In the genomic region with DNA sequence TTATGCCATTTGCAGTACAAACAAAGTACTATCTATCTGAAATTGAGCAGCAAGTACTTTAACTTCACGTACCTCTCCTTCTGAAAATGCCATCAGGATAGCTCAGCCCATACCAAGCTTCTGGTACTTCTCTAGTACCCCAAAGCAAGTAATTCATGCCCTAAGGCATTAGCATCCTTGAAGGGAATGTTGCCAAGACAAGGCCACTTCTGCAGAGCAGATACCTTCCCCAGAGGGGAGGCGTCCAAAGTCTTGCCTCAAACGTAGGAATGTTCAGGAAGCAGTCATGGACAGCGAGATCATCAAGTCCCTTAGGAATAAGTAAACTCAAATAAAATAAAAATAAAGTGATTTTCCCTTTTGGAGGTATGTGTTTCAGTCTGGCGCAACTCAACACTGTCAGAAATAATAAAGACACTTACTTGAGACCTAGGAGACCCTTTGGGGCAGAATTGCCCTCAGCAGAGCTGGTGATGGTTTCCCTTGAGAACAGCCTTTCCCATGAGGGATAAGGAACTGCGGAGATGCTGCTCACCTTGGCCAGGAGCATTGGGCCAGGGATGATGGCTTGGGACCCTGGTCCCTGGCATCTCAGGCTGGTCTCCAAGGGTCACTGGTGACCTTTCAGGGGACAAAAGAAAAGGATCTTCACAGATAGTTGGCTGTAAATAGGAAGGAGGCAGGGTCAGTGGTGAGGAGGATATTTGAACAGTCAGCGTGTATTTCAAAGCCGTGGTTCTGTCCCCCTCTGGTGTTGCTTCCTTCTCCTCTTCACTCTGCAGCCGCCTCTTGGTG, we compare ENCODE assay signal across 17 cellular contexts.
DNase-seq lines count a peak whose midpoint lies in the region; ATAC-seq and TF ChIP-seq lines count a peak whose summit lies in the region.
"Had no signal": no experiment of that assay in that cellular context is flagged by ENCODE, and none has a peak within 500 bp of the region (broad histone marks: within the 10 kb centered on the region; RNA-seq: fewer than 3 reads in every experiment).

No MANE protein-coding gene starts in this region.

- no peak for ATAC-seq in T-helper 17 cell
- ATAC-seq: A549 had no signal

- H3K9me3 ChIP-seq in T-helper 17 cell (ENCODE audit: control insufficient read depth, low read length, poor library complexity, severe bottlenecking) (no peaks in the 10 kb centered on the region), trophoblast cell (ENCODE audit: insufficient read depth, low read depth, low read length) (peaks cover 1% of the 10 kb centered on the region)
- H3K9me3 ChIP-seq: A549 had no signal

- no peak overlapping the region for H3K9ac ChIP-seq in trophoblast cell (ENCODE audit: low read length)

- H3K4me1 Mint-ChIP-seq in chondrocyte (ENCODE audit: low read depth) (peaks cover 22% of the 10 kb centered on the region), T-helper 17 cell (no peaks in the 10 kb centered on the region)

- H3K18ac ChIP-seq in trophoblast cell (ENCODE audit: low read length): no peak overlapping the region

- H3K14ac ChIP-seq in trophoblast cell (ENCODE audit: low read length): no peak overlapping the region

- H4K8ac ChIP-seq in trophoblast cell (ENCODE audit: low read depth, low read length): no peak overlapping the region

- no peak overlapping the region for H3K23ac ChIP-seq in trophoblast cell (ENCODE audit: low read length)

- H2BK5ac ChIP-seq in trophoblast cell (ENCODE audit: low read depth, low read length, poor library complexity): no peak overlapping the region

- peaks cover 3% of the 10 kb centered on the region in 2 experiments for H3K36me3 ChIP-seq in trophoblast cell (ENCODE audit: control insufficient read depth in 1 of 2, insufficient read depth in 2 of 2, low read length in 2 of 2)

- no peak overlapping the region for H3K4me2 ChIP-seq in trophoblast cell (ENCODE audit: low read length)
- H3K4me2 ChIP-seq: A549 had no signal

- H3K27me3 Mint-ChIP-seq in chondrocyte (ENCODE audit: low read depth) (no peaks in the 10 kb centered on the region), T-helper 17 cell (no peaks in the 10 kb centered on the region)
- H3K27me3 Mint-ChIP-seq: CD4-positive, alpha-beta T cell had no signal

- H3K4me1 ChIP-seq in trophoblast cell (ENCODE audit: control insufficient read depth in 1 of 2, insufficient read depth in 2 of 2, low read length in 2 of 2): peaks cover 4 to 6% of the 10 kb centered on the region in 2 experiments
- H3K4me1 ChIP-seq: A549 had no signal

- peak overlapping the region; percentile 47 for H3K27ac Mint-ChIP-seq in chondrocyte (ENCODE audit: unreplicated experiment)
- no peak overlapping the region for H3K27ac Mint-ChIP-seq in T-helper 17 cell
- H3K27ac Mint-ChIP-seq: CD4-positive, alpha-beta T cell had no signal

- H3K4ac ChIP-seq in trophoblast cell (ENCODE audit: low read depth, low read length): no peak overlapping the region

- no peak for TF ChIP-seq CTCF in AG10803 (conservative IDR thresholded peaks at IDR 0.05; ENCODE audit: low read length)
- TF ChIP-seq CTCF in chondrocyte (IDR thresholded peaks at IDR 0.05): no peak

- no peak overlapping the region for H2BK12ac ChIP-seq in trophoblast cell (ENCODE audit: low read length)

- H3K36me3 Mint-ChIP-seq in chondrocyte (ENCODE audit: low read depth): peaks cover 6% of the 10 kb centered on the region
- H3K36me3 Mint-ChIP-seq in T-helper 17 cell (ENCODE audit: low read depth): no peaks in the 10 kb centered on the region

- DNase-seq in AG10803 (ENCODE audit: low read depth): peak; percentile 43
- DNase-seq in HS-5 (ENCODE audit: low read depth): peak; percentile 22
- DNase-seq in chondrocyte (ENCODE audit: low spot score): no peak
- DNase-seq in mesenteric fat pad (ENCODE audit: low spot score): peak; percentile 43
- DNase-seq in activated T-cell treated with anti-CD3 and anti-CD28 coated beads, Interleukin-2, amount 50 U/mL, for 48 hours: no peak
- DNase-seq in T-helper 17 cell: no peak
- DNase-seq in trophoblast cell: no peak
- DNase-seq in stimulated activated CD4-positive, alpha-beta T cell treated with anti-CD3 and anti-CD28 coated beads, Interleukin-12 subunit alpha, Interleukin-12 subunit beta, amount 100 ng/mL, for 4 hours: no peak
- DNase-seq: AML-193; Calu3; CD4-positive, alpha-beta T cell; GDM1; MM.1S; NCI-H1105 treated with DMSO at 0.1 percent for 48 hours; NCI-H187 treated with DMSO at 0.1 percent for 48 hours; NCI-H774 had no signal

- H3K4me3 ChIP-seq in AG10803 (ENCODE audit: low read length) (no peak overlapping the region), trophoblast cell (ENCODE audit: low read depth, low read length) (no peak overlapping the region)
- H3K4me3 ChIP-seq: A549 had no signal

- no peaks in the 10 kb centered on the region for H3K9me3 Mint-ChIP-seq in chondrocyte (ENCODE audit: low read depth)
- H3K9me3 Mint-ChIP-seq: CD4-positive, alpha-beta T cell had no signal

- no peaks in the 10 kb centered on the region for H3K27me3 ChIP-seq in trophoblast cell (ENCODE audit: insufficient read depth, low read length)

- H4K12ac ChIP-seq in trophoblast cell (ENCODE audit: low read depth, low read length): no peak overlapping the region

- WGBS in trophoblast cell (ENCODE audit: extremely low coverage, insufficient coverage, insufficient read length): no CpG with 5 or more reads among the region's 9 CpGs

- H2BK120ac ChIP-seq in trophoblast cell (ENCODE audit: insufficient read depth, low read length, poor library complexity): no peak overlapping the region

- H2AFZ ChIP-seq in trophoblast cell (ENCODE audit: insufficient read depth, low read length, poor library complexity): no peak overlapping the region

- H3K79me1 ChIP-seq in trophoblast cell (ENCODE audit: low read length): no peaks in the 10 kb centered on the region

- H3K27ac ChIP-seq in trophoblast cell (ENCODE audit: low read depth, low read length): no peak overlapping the region
- H3K27ac ChIP-seq: A549 had no signal

- H3K79me2 ChIP-seq in trophoblast cell (ENCODE audit: control insufficient read depth, insufficient read depth, low read length, poor library complexity): no peaks in the 10 kb centered on the region

- H4K91ac ChIP-seq in trophoblast cell (ENCODE audit: low read depth, low read length): no peak overlapping the region

- H3K4me3 Mint-ChIP-seq in chondrocyte (ENCODE audit: unreplicated experiment): no peak overlapping the region
- H3K4me3 Mint-ChIP-seq in T-helper 17 cell: no peak overlapping the region
- H3K4me3 Mint-ChIP-seq: CD4-positive, alpha-beta T cell had no signal

- H2AK5ac ChIP-seq in trophoblast cell (ENCODE audit: low read length): no peak overlapping the region

Comparison
In these comparisons a context has a peak if more than half of its experiments do, and no peak if none do; other contexts are left out.
1. DNase-seq: peak in AG10803 (single experiment), HS-5 (single experiment) and mesenteric fat pad (single experiment); none in chondrocyte (single experiment), activated T-cell treated with anti-CD3 and anti-CD28 coated beads, Interleukin-2, amount 50 U/mL, for 48 hours (0 of 2), T-helper 17 cell (0 of 3), trophoblast cell (0 of 2) and stimulated activated CD4-positive, alpha-beta T cell treated with anti-CD3 and anti-CD28 coated beads, Interleukin-12 subunit alpha, Interleukin-12 subunit beta, amount 100 ng/mL, for 4 hours (single experiment).